ENCODE assay signal across 8 cellular contexts in the genomic region with DNA sequence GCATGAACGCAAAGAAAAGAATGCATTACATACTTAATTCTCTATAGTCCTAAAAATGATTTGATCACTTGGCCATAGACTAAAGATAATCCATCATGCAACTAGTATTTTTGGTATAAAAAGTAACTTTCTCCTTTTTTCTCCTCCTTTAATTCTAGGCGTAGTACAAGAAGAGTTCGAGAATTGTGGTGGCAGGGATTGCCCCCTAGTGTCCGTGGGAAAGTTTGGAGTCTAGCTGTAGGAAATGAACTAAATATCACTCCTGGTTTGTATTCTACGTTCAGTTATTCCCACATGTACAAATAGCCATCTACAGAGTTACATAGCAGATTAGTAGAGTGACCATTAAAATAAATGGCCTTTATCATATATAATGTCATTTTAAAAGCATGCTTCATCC. TPM values are rescaled to one million over a fixed set of nuclear protein-coding genes. Genes with fewer than 3 reads are reported as not detected.
DNase-seq lines count a peak whose midpoint lies in the region; ATAC-seq, FAIRE-seq and TF ChIP-seq lines count a peak whose summit lies in the region.

No MANE protein-coding gene starts in this region.

- DNase-seq in BE2C = peak; percentile 17
- DNase-seq in HCEC 1CT = peak; percentile 17
- peak; percentile 20 for DNase-seq in amniotic epithelial cell (ENCODE audit: low read depth)
- no peak for DNase-seq in kidney
- no peak for DNase-seq in mucosa of descending colon
- no peak for DNase-seq in ascending aorta (ENCODE audit: low spot score in 2 of 2)

- no peak overlapping the region for H3K4me3 ChIP-seq in BE2C (ENCODE audit: low read depth, low read length)
- H3K4me3 ChIP-seq in kidney (ENCODE audit: low read length in 2 of 2) = no peak overlapping the region
- no peak overlapping the region for H3K4me3 ChIP-seq in mucosa of descending colon
- no peak overlapping the region for H3K4me3 ChIP-seq in ascending aorta

- TF ChIP-seq CTCF in BE2C (IDR thresholded peaks at IDR 0.05; ENCODE audit: low read depth, low read length) (peak; percentile 70), kidney (IDR thresholded peaks at IDR 0.05; ENCODE audit: borderline replicate concordance, extremely low read depth, insufficient read depth) (peak; percentile 9), mucosa of descending colon (IDR thresholded peaks at IDR 0.05) (no peak), ascending aorta (IDR thresholded peaks at IDR 0.05) (peak in 1 of 3 experiments; percentile 8)

- no peak overlapping the region for H3K27ac ChIP-seq in kidney (ENCODE audit: low read depth in 2 of 2, low read length in 2 of 2)
- no peak overlapping the region for H3K27ac ChIP-seq in ascending aorta

- H3K36me3 ChIP-seq in BE2C (no peaks in the 10 kb centered on the region), kidney (ENCODE audit: control insufficient read depth in 1 of 2, insufficient read depth in 2 of 2, low read length in 2 of 2) (no peaks in the 10 kb centered on the region), mucosa of descending colon (ENCODE audit: low read depth) (no peaks in the 10 kb centered on the region), ascending aorta (peaks cover 0 to 3% of the 10 kb centered on the region in 2 donors)

- ATAC-seq in HG03025 (IDR thresholded peaks at IDR 0.05; ENCODE audit: low FRiP score, unreplicated experiment) = no peak
- ATAC-seq in mucosa of descending colon = no peak
- no peak for ATAC-seq in GM21526 (IDR thresholded peaks at IDR 0.05; ENCODE audit: low FRiP score, unreplicated experiment)

- H3K9ac ChIP-seq in kidney (ENCODE audit: low read length in 2 of 2) = no peak overlapping the region

- H3K9me3 ChIP-seq in BE2C = no peaks in the 10 kb centered on the region
- no peaks in the 10 kb centered on the region for H3K9me3 ChIP-seq in kidney (ENCODE audit: control insufficient read depth in 1 of 2, low read length in 2 of 2)
- H3K9me3 ChIP-seq in mucosa of descending colon = no peaks in the 10 kb centered on the region
- H3K9me3 ChIP-seq in ascending aorta = no peaks in the 10 kb centered on the region

- FAIRE-seq in kidney (lab: Jason Lieb, UNC) = no peak

- no peaks in the 10 kb centered on the region for H3K4me1 ChIP-seq in BE2C
- no peaks in the 10 kb centered on the region for H3K4me1 ChIP-seq in kidney (ENCODE audit: control insufficient read depth in 1 of 2, insufficient read depth in 1 of 2, low read depth in 1 of 2, low read length in 2 of 2)
- H3K4me1 ChIP-seq in mucosa of descending colon (ENCODE audit: low read depth) = no peaks in the 10 kb centered on the region
- H3K4me1 ChIP-seq in ascending aorta = no peaks in the 10 kb centered on the region

- intact Hi-C loops in kidney (cut with DNase I) = no loop called here
- intact Hi-C loops in mucosa of descending colon (cut with DNase I, micrococcal nuclease) = no loop called here
- intact Hi-C loops in ascending aorta (cut with DNase I) = no loop called here

- H3K27me3 ChIP-seq in BE2C (no peaks in the 10 kb centered on the region), ascending aorta (no peaks in the 10 kb centered on the region)

RNA-seq across cellular contexts. Expression of gene HELLS, which starts 45.5 kb away (rescaled TPM):
- polyA plus RNA-seq in BE2C (2012; ENCODE audit: insufficient read depth, insufficient read length, low read depth) = 5.7 TPM
- total RNA-seq in kidney (13.5 TPM), mucosa of descending colon (10 to 100 TPM in 2 of 3 donors, 1 to 10 TPM in 1; 6.4 to 33.2 (median 11.6) TPM), ascending aorta (25.1 TPM)
- polyA plus RNA-seq in kidney (ENCODE audit: insufficient read depth, low read depth, low replicate concordance) = 1.6 TPM

Comparison
In these comparisons a context has a peak if more than half of its experiments do, and no peak if none do; other contexts are left out.
1. DNase-seq: peak in BE2C (single experiment), HCEC 1CT (single experiment) and amniotic epithelial cell (single experiment); none in kidney (single experiment), mucosa of descending colon (0 of 3) and ascending aorta (0 of 2).